Comparison of ENCODE assay signal across 9 cellular contexts in genomic region chr14:105088812-105089745, GRCh38. TPM values are rescaled to one million over a fixed set of nuclear protein-coding genes. Genes with fewer than 3 reads are reported as not detected.
DNase-seq lines count a peak whose midpoint lies in the region; ATAC-seq and TF ChIP-seq lines count a peak whose summit lies in the region.
"Had no signal": no experiment of that assay in that cellular context is flagged by ENCODE, and none has a peak within 500 bp of the region (broad histone marks: within the 10 kb centered on the region; RNA-seq: fewer than 3 reads in every experiment).

No MANE protein-coding gene starts in this region.

- H3K27ac Mint-ChIP-seq in natural killer cell = no peak overlapping the region
- no peak overlapping the region for H3K27ac Mint-ChIP-seq in natural killer cell treated with Interleukin-12 subunit alpha and Interleukin-12 subunit beta and Interleukin-15 and Interleukin-18, amount 100 ng/mL, for 72 hours
- no peak overlapping the region for H3K27ac Mint-ChIP-seq in activated CD8-positive, alpha-beta T cell treated with anti-CD3 and anti-CD28 coated beads, Interleukin-2, amount 10 ng/mL, durations not matched to agents 7 days and 5 days
- H3K27ac Mint-ChIP-seq in mesothelial cell of epicardium = peak overlapping the region; percentile 50
- H3K27ac Mint-ChIP-seq in CD14-positive monocyte = no peak overlapping the region

- H3K27me3 Mint-ChIP-seq in natural killer cell (ENCODE audit: low read depth in 2 of 2) (peaks cover 0 to 3% of the 10 kb centered on the region in 2 donors), mesothelial cell of epicardium (ENCODE audit: low read depth) (no peaks in the 10 kb centered on the region), CD14-positive monocyte (ENCODE audit: low read depth in 3 of 3) (peaks cover 35 to 76% (median 45%) of the 10 kb centered on the region in 3 donors)
- no peaks in the 10 kb centered on the region for H3K27me3 Mint-ChIP-seq in natural killer cell treated with Interleukin-12 subunit alpha and Interleukin-12 subunit beta and Interleukin-15 and Interleukin-18, amount 100 ng/mL, for 72 hours
- H3K27me3 Mint-ChIP-seq in activated CD8-positive, alpha-beta T cell treated with anti-CD3 and anti-CD28 coated beads, Interleukin-2, amount 10 ng/mL, durations not matched to agents 7 days and 5 days (ENCODE audit: low read depth) = peaks cover 10% of the 10 kb centered on the region

- H3K4me1 Mint-ChIP-seq in natural killer cell (peaks cover 7 to 45% of the 10 kb centered on the region in 2 donors), mesothelial cell of epicardium (peaks cover 29% of the 10 kb centered on the region), CD14-positive monocyte (peaks cover 19% of the 10 kb centered on the region)
- peaks cover 13 to 19% of the 10 kb centered on the region in 2 donors for H3K4me1 Mint-ChIP-seq in natural killer cell treated with Interleukin-12 subunit alpha and Interleukin-12 subunit beta and Interleukin-15 and Interleukin-18, amount 100 ng/mL, for 72 hours (ENCODE audit: low read depth in 2 of 2)
- H3K4me1 Mint-ChIP-seq in activated CD8-positive, alpha-beta T cell treated with anti-CD3 and anti-CD28 coated beads, Interleukin-2, amount 10 ng/mL, durations not matched to agents 7 days and 5 days (ENCODE audit: low read depth) = peaks cover 37% of the 10 kb centered on the region

- TF ChIP-seq CTCF in natural killer cell (IDR thresholded peaks at IDR 0.05) = no peak
- no peak for TF ChIP-seq CTCF in mesothelial cell of epicardium (IDR thresholded peaks at IDR 0.05; ENCODE audit: unreplicated experiment)
- TF ChIP-seq CTCF in CD14-positive monocyte (IDR thresholded peaks at IDR 0.05) = no peak

- H3K36me3 Mint-ChIP-seq in natural killer cell (no peaks in the 10 kb centered on the region), mesothelial cell of epicardium (no peaks in the 10 kb centered on the region), CD14-positive monocyte (peaks cover 0 to 2% of the 10 kb centered on the region in 2 donors)
- no peaks in the 10 kb centered on the region for H3K36me3 Mint-ChIP-seq in natural killer cell treated with Interleukin-12 subunit alpha and Interleukin-12 subunit beta and Interleukin-15 and Interleukin-18, amount 100 ng/mL, for 72 hours
- no peaks in the 10 kb centered on the region for H3K36me3 Mint-ChIP-seq in activated CD8-positive, alpha-beta T cell treated with anti-CD3 and anti-CD28 coated beads, Interleukin-2, amount 10 ng/mL, durations not matched to agents 7 days and 5 days (ENCODE audit: low read depth)

- POLR2A ChIA-PET in activated CD8-positive, alpha-beta T cell treated with anti-CD3 and anti-CD28 coated beads, Interleukin-2, amount 10 ng/mL, durations not matched to agents 7 days and 5 days (lab: Charles Lee) = interaction anchor here (4.2 kb wide), 1 partner anchor 24 kb away, joined by 21 read pairs; the partner anchor contains the start of gene GPR132

- intact Hi-C loops in natural killer cell (cut with micrococcal nuclease) (no loop called here), CD14-positive monocyte (cut with micrococcal nuclease) (loop anchor here (5.0 kb wide), 2 partner anchors 42 to 117 kb away; no protein-coding TSS in a partner anchor)

- ATAC-seq in natural killer cell = no peak
- ATAC-seq in natural killer cell treated with Interleukin-12 subunit alpha and Interleukin-12 subunit beta and Interleukin-15 and Interleukin-18, amount 100 ng/mL, for 72 hours = no peak
- ATAC-seq in activated CD8-positive, alpha-beta T cell treated with anti-CD3 and anti-CD28 coated beads, Interleukin-2, amount 10 ng/mL, durations not matched to agents 7 days and 5 days = no peak
- no peak for ATAC-seq in HG03457 (IDR thresholded peaks at IDR 0.05; ENCODE audit: unreplicated experiment)
- no peak for ATAC-seq in activated CD4-positive, CD25-positive, alpha-beta regulatory T cell treated with anti-CD3 and anti-CD28 coated beads, Interleukin-2, amount 50 U/mL, for 24 hours

- DNase-seq in natural killer cell = no peak
- DNase-seq in natural killer cell treated with Interleukin-12 subunit alpha and Interleukin-12 subunit beta and Interleukin-15 and Interleukin-18, amount 100 ng/mL, for 72 hours (ENCODE audit: low spot score) = no peak
- DNase-seq in activated CD8-positive, alpha-beta T cell treated with anti-CD3 and anti-CD28 coated beads, Interleukin-2, amount 10 ng/mL, durations not matched to agents 7 days and 5 days = no peak
- no peak for DNase-seq in mesothelial cell of epicardium (ENCODE audit: low spot score in 2 of 2, unreplicated experiment in 2 of 2)
- no peak for DNase-seq in stimulated activated CD4-positive, alpha-beta T cell treated with anti-CD3 and anti-CD28 coated beads, Interleukin-2, amount 100 ng/mL, for 48 hours
- no peak for DNase-seq in CD14-positive monocyte (ENCODE audit: low spot score)
- DNase-seq: hippocampal formation had no signal

- H3K9me3 Mint-ChIP-seq in natural killer cell (no peaks in the 10 kb centered on the region), mesothelial cell of epicardium (no peaks in the 10 kb centered on the region), CD14-positive monocyte (peaks cover 0 to 14% (median 2%) of the 10 kb centered on the region in 7 donors)
- H3K9me3 Mint-ChIP-seq in natural killer cell treated with Interleukin-12 subunit alpha and Interleukin-12 subunit beta and Interleukin-15 and Interleukin-18, amount 100 ng/mL, for 72 hours = no peaks in the 10 kb centered on the region
- H3K9me3 Mint-ChIP-seq in activated CD8-positive, alpha-beta T cell treated with anti-CD3 and anti-CD28 coated beads, Interleukin-2, amount 10 ng/mL, durations not matched to agents 7 days and 5 days (ENCODE audit: insufficient read depth) = no peaks in the 10 kb centered on the region

- CTCF ChIA-PET in activated CD8-positive, alpha-beta T cell treated with anti-CD3 and anti-CD28 coated beads, Interleukin-2, amount 10 ng/mL, durations not matched to agents 7 days and 5 days (lab: Charles Lee) = interaction anchor here (0.7 to 7.7 kb wide), 9 partner anchors 15 to 263 kb away, joined by 3 to 134 read pairs (median 13); partner anchors contain the start of genes BTBD6 and GPR132

- H3K4me3 Mint-ChIP-seq in natural killer cell (peak overlapping the region; percentile 25), mesothelial cell of epicardium (peak overlapping the region; percentile 57), CD14-positive monocyte (peak overlapping the region in 1 of 2 donors; percentile 82)
- H3K4me3 Mint-ChIP-seq in natural killer cell treated with Interleukin-12 subunit alpha and Interleukin-12 subunit beta and Interleukin-15 and Interleukin-18, amount 100 ng/mL, for 72 hours = no peak overlapping the region
- H3K4me3 Mint-ChIP-seq in activated CD8-positive, alpha-beta T cell treated with anti-CD3 and anti-CD28 coated beads, Interleukin-2, amount 10 ng/mL, durations not matched to agents 7 days and 5 days = peak overlapping the region; percentile 31

RNA-seq across cellular contexts. Expression of gene GPR132, which starts 23.8 kb away (rescaled TPM):
- total RNA-seq in natural killer cell (10 to 100 TPM; 18.2 to 30.3 (median 26.7) TPM), mesothelial cell of epicardium (1.0 to 1.6 TPM (median 1.1 TPM) in 3 replicates)
- total RNA-seq in natural killer cell treated with Interleukin-12 subunit alpha and Interleukin-12 subunit beta and Interleukin-15 and Interleukin-18, amount 100 ng/mL, for 72 hours = 10 to 100 TPM; 80.9 to 88.3 TPM
- total RNA-seq in activated CD8-positive, alpha-beta T cell treated with anti-CD3 and anti-CD28 coated beads, Interleukin-2, amount 10 ng/mL, durations not matched to agents 7 days and 5 days = 10 to 100 TPM; 35.7 to 40.4 TPM
- polyA plus RNA-seq in CD14-positive monocyte = 10 to 100 TPM in 1 of 2 donors, 1 to 10 TPM in 1; 6.3 to 13.0 TPM
